In the genomic region with DNA sequence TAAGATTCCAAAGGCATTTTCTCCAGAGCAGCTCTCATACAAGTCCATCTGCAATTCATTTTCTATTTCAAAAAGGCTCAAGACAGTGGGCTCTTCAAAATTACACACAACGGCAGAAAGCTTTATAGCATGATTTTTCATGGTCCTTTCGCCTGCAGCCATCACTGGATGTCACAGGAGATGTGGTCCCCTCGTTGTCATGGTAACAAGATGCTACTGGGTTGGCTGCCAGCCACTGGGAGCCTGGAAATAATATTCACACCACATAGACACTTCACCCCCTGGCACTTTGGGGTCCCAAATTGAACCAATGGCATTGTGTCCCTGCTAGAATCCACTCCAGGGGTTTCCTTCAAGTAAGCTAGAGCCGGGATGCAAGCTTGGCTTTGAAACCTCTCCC, we compare ENCODE assay signal across 20 cellular contexts.
DNase-seq lines count a peak whose midpoint lies in the region; ATAC-seq and TF ChIP-seq lines count a peak whose summit lies in the region.
"Had no signal": no experiment of that assay in that cellular context is flagged by ENCODE, and none has a peak within 500 bp of the region (broad histone marks: within the 10 kb centered on the region; RNA-seq: fewer than 3 reads in every experiment).

No MANE protein-coding gene starts in this region.

- DNase-seq in GM23338 (ENCODE audit: low spot score) = peak; percentile 24
- DNase-seq in SK-N-DZ (ENCODE audit: low spot score) = peak; percentile 52
- no peak for DNase-seq in endodermal cell
- no peak for DNase-seq in NCI-H446 (lab: John Stamatoyannopoulos, UW)
- DNase-seq in left lobe of liver (ENCODE audit: low spot score) = no peak
- no peak for DNase-seq in thyroid gland
- DNase-seq in NCI-H2107 (lab: John Stamatoyannopoulos, UW) = no peak
- DNase-seq: Caco-2; CD8-positive, alpha-beta T cell; KBM-7; NCI-H1105 treated with DMSO at 0.1 percent for 48 hours; NCI-H146; NCI-H1930; NCI-H2171; NCI-H524 treated with DMSO at 0.1 percent for 48 hours; Right ventricle myocardium superior; RPMI8226 had no signal

- H3K36me3 ChIP-seq in GM23338 (ENCODE audit: insufficient read depth) = no peaks in the 10 kb centered on the region
- no peaks in the 10 kb centered on the region for H3K36me3 ChIP-seq in endodermal cell (ENCODE audit: control insufficient read depth, insufficient read depth, low read length)
- H3K36me3 ChIP-seq in neural cell (ENCODE audit: insufficient read depth, low read length) = no peaks in the 10 kb centered on the region
- H3K36me3 ChIP-seq in thyroid gland = no peaks in the 10 kb centered on the region
- H3K36me3 ChIP-seq: SJSA1 had no signal

- TF ChIP-seq POLR2A in thyroid gland (IDR thresholded peaks at IDR 0.05) = no peak

- H2AFZ ChIP-seq in GM23338 (no peak overlapping the region), neural cell (ENCODE audit: low read depth, low read length) (peak overlapping the region; percentile 19)

- ATAC-seq in GM23338 (no peak), left lobe of liver (no peak)
- ATAC-seq: CD8-positive, alpha-beta T cell had no signal

- H3K9me3 Mint-ChIP-seq in GM23338 (no peaks in the 10 kb centered on the region), endodermal cell (no peaks in the 10 kb centered on the region)

- H3K27ac ChIP-seq in GM23338 (ENCODE audit: low read depth) (no peak overlapping the region), endodermal cell (ENCODE audit: low read depth, low read length) (peak overlapping the region; percentile 47), neural cell (ENCODE audit: low read length) (peak overlapping the region; percentile 74), thyroid gland (no peak overlapping the region)
- H3K27ac ChIP-seq: C4-2B, SJSA1 had no signal

- H3K4me3 Mint-ChIP-seq in GM23338 = no peak overlapping the region
- H3K4me3 Mint-ChIP-seq in endodermal cell = no peak overlapping the region
- H3K4me3 Mint-ChIP-seq: CD8-positive, alpha-beta T cell had no signal

- no peak overlapping the region for H3K4me2 ChIP-seq in GM23338
- peak overlapping the region; percentile 50 for H3K4me2 ChIP-seq in neural cell (ENCODE audit: low read length)

- H3K4me1 Mint-ChIP-seq in GM23338 = peaks cover 14% of the 10 kb centered on the region
- peaks cover 18% of the 10 kb centered on the region for H3K4me1 Mint-ChIP-seq in endodermal cell

- H3F3A ChIP-seq in GM23338 (replicated peaks; ENCODE audit: low read depth) (no peaks in the 10 kb centered on the region), neural cell (ENCODE audit: insufficient read depth, low read length, poor library complexity, severe bottlenecking) (no peaks in the 10 kb centered on the region)

- no peak for TF ChIP-seq RAD21 in neural cell (conservative IDR thresholded peaks at IDR 0.05)

- WGBS in endodermal cell (ENCODE audit: insufficient coverage in 1 of 2, insufficient read length in 1 of 2), 2 experiments = 80 to 94% methylated on average over 4 of the region's 4 CpGs
- WGBS in thyroid gland, 2 donors = 78 to 91% methylated on average over 4 of the region's 4 CpGs

- H3K9ac ChIP-seq in endodermal cell (ENCODE audit: extremely low read depth, low read length, poor library complexity, severe bottlenecking) = no peak overlapping the region
- H3K9ac ChIP-seq in neural cell (ENCODE audit: low read length) = peak overlapping the region; percentile 40

- H4K20me1 ChIP-seq in GM23338 (replicated peaks; ENCODE audit: insufficient read depth) (no peaks in the 10 kb centered on the region), neural cell (ENCODE audit: insufficient read depth) (no peaks in the 10 kb centered on the region)

- H3K9me2 ChIP-seq in GM23338 (ENCODE audit: insufficient read depth) = no peaks in the 10 kb centered on the region; the same call in 1 of the 2 replicates
- no peaks in the 10 kb centered on the region for H3K9me2 ChIP-seq in neural cell (ENCODE audit: insufficient read depth, low read length)

- H3K27ac Mint-ChIP-seq in GM23338 (no peak overlapping the region), endodermal cell (no peak overlapping the region)
- H3K27ac Mint-ChIP-seq: CD8-positive, alpha-beta T cell had no signal

- H3K4me1 ChIP-seq in GM23338 (ENCODE audit: insufficient read depth) (peaks cover 7% of the 10 kb centered on the region; the same call in 1 of the 2 replicates), endodermal cell (ENCODE audit: control insufficient read depth, insufficient read depth, low read length) (peaks cover 14% of the 10 kb centered on the region), thyroid gland (peaks cover 0 to 7% of the 10 kb centered on the region in 2 donors)
- H3K4me1 ChIP-seq: SJSA1 had no signal

- peak; percentile 61 for TF ChIP-seq EP300 in neural cell (conservative IDR thresholded peaks at IDR 0.05; ENCODE audit: poor library complexity, severe bottlenecking)

- no peaks in the 10 kb centered on the region for H3K27me3 Mint-ChIP-seq in GM23338 (ENCODE audit: insufficient read depth, low read depth, poor library complexity)
- peaks cover 37% of the 10 kb centered on the region for H3K27me3 Mint-ChIP-seq in endodermal cell (ENCODE audit: insufficient read depth)

- intact Hi-C loops in thyroid gland (cut with DNase I) = no loop called here

- no peaks in the 10 kb centered on the region for H3K79me2 ChIP-seq in GM23338 (replicated peaks; ENCODE audit: insufficient read depth)
- no peaks in the 10 kb centered on the region for H3K79me2 ChIP-seq in neural cell (replicated peaks; ENCODE audit: insufficient read depth, low read length)

- H3K27me3 ChIP-seq in GM23338 (ENCODE audit: insufficient read depth) = no peaks in the 10 kb centered on the region
- H3K27me3 ChIP-seq in endodermal cell (ENCODE audit: control insufficient read depth, insufficient read depth, low read length, poor library complexity, severe bottlenecking) = peaks cover 22% of the 10 kb centered on the region
- H3K27me3 ChIP-seq in neural cell (ENCODE audit: insufficient read depth, low read depth, low read length) = no peaks in the 10 kb centered on the region
- H3K27me3 ChIP-seq in thyroid gland = no peaks in the 10 kb centered on the region
- H3K27me3 ChIP-seq: SJSA1 had no signal

- no peaks in the 10 kb centered on the region for H3K9me3 ChIP-seq in endodermal cell (ENCODE audit: control insufficient read depth, low read length)
- H3K9me3 ChIP-seq in neural cell (ENCODE audit: low read length) = no peaks in the 10 kb centered on the region
- no peaks in the 10 kb centered on the region for H3K9me3 ChIP-seq in thyroid gland
- H3K9me3 ChIP-seq: Caco-2, SJSA1 had no signal

- TF ChIP-seq CTCF in GM23338 (conservative IDR thresholded peaks at IDR 0.05; ENCODE audit: low read depth in 2 of 2) = no peak
- TF ChIP-seq CTCF in endodermal cell (conservative IDR thresholded peaks at IDR 0.05) = no peak
- peak; percentile 11 for TF ChIP-seq CTCF in neural cell (IDR thresholded peaks at IDR 0.05; ENCODE audit: poor library complexity, severe bottlenecking)
- TF ChIP-seq CTCF in thyroid gland (IDR thresholded peaks at IDR 0.05) = no peak

- no peak overlapping the region for H3K4me3 ChIP-seq in GM23338
- no peak overlapping the region for H3K4me3 ChIP-seq in endodermal cell (ENCODE audit: low read length)
- peak overlapping the region; percentile 39 for H3K4me3 ChIP-seq in neural cell (ENCODE audit: low read length)
- H3K4me3 ChIP-seq in thyroid gland (replicated peaks in 1 of 3) = no peak overlapping the region
- H3K4me3 ChIP-seq: SJSA1 had no signal

- H3K36me3 Mint-ChIP-seq in GM23338 (ENCODE audit: low read depth) (no peaks in the 10 kb centered on the region), endodermal cell (ENCODE audit: low read depth) (no peaks in the 10 kb centered on the region)
- H3K36me3 Mint-ChIP-seq: CD8-positive, alpha-beta T cell had no signal

TF ChIP-seq in GM23338, 12 proteins besides CTCF, POLR2A, EP300 and RAD21 (continues in another document):
- TF ChIP-seq EZH2 (IDR thresholded peaks at IDR 0.05; ENCODE audit: low read depth, unreplicated experiment) (no peak), NANOG (IDR thresholded peaks at IDR 0.05; ENCODE audit: borderline replicate concordance) (no peak), ZNF331 (CRISPR knock-in tag; IDR thresholded peaks at IDR 0.05; ENCODE audit: low read depth) (no peak), POLR2AphosphoS5 (IDR thresholded peaks at IDR 0.05; ENCODE audit: low read depth) (no peak)
- TF ChIP-seq, protein P1, sequence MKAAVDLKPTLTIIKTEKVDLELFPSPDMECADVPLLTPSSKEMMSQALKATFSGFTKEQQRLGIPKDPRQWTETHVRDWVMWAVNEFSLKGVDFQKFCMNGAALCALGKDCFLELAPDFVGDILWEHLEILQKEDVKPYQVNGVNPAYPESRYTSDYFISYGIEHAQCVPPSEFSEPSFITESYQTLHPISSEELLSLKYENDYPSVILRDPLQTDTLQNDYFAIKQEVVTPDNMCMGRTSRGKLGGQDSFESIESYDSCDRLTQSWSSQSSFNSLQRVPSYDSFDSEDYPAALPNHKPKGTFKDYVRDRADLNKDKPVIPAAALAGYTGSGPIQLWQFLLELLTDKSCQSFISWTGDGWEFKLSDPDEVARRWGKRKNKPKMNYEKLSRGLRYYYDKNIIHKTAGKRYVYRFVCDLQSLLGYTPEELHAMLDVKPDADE (IDR thresholded peaks at IDR 0.05) = no peak

TF ChIP-seq in neural cell, 6 proteins besides CTCF, POLR2A, EP300 and RAD21:
- TF ChIP-seq MXI1 (conservative IDR thresholded peaks at IDR 0.05; ENCODE audit: poor library complexity, severe bottlenecking) (peak; percentile 19), TAF1 (IDR thresholded peaks at IDR 0.05; ENCODE audit: low read depth) (no peak), SMC3 (conservative IDR thresholded peaks at IDR 0.05; ENCODE audit: poor library complexity) (peak; percentile 27)

Comparison
In these comparisons a context has a peak if more than half of its experiments do, and no peak if none do; other contexts are left out.
1. DNase-seq: peak in GM23338 (single experiment) and SK-N-DZ (single experiment); none in endodermal cell (single experiment), NCI-H446 (0 of 2), left lobe of liver (single experiment), thyroid gland (0 of 2) and NCI-H2107 (single experiment).
2. H3K27ac ChIP-seq: peak in endodermal cell (single experiment) and neural cell (single experiment); none in GM23338 (single experiment) and thyroid gland (0 of 3).